Comparison of ENCODE assay signal across 19 cellular contexts in genomic region chr17:64747938-64748540, GRCh38.
A peak's percentile ranks its signal among the peaks of the same experiment; 100 is the strongest.
DNase-seq lines count a peak whose midpoint lies in the region; ATAC-seq, FAIRE-seq and TF ChIP-seq lines count a peak whose summit lies in the region.
"Had no signal": no experiment of that assay in that cellular context is flagged by ENCODE, and none has a peak within 500 bp of the region (broad histone marks: within the 10 kb centered on the region; RNA-seq: fewer than 3 reads in every experiment).

No MANE protein-coding gene starts in this region.

- peaks cover 35% of the 10 kb centered on the region for H3K36me3 Mint-ChIP-seq in T-cell

- peak overlapping the region; percentile 88 for H2AFZ ChIP-seq in endothelial cell of umbilical vein (ENCODE audit: low read depth, low read length)
- H2AFZ ChIP-seq: neural progenitor cell had no signal

- POLR2A ChIA-PET in endothelial cell of umbilical vein (lab: Charles Lee) = interaction anchor here (0.5 to 0.8 kb wide), 2 partner anchors 8 to 242 kb away, joined by 3 read pairs; partner anchors contain the start of gene DDX5
- POLR2A ChIA-PET in T-cell (lab: Charles Lee) = no interaction called here

- no peaks in the 10 kb centered on the region for H3K4me1 Mint-ChIP-seq in T-cell
- H3K4me1 Mint-ChIP-seq: neural progenitor cell had no signal

- no peak for DNase-seq in Right ventricle myocardium inferior (ENCODE audit: missing footprints)
- no peak for DNase-seq in cardiac septum (ENCODE audit: low spot score)
- DNase-seq in endothelial cell of umbilical vein (ENCODE audit: low read depth, low spot score) = peak; percentile 81
- DNase-seq in kidney tubule cell (ENCODE audit: low spot score) = peak; percentile 71
- DNase-seq in posterior cingulate gyrus = no peak
- DNase-seq in NCI-H1092 (lab: John Stamatoyannopoulos, UW) = no peak
- no peak for DNase-seq in T-cell
- DNase-seq: adrenal gland; effector memory CD4-positive, alpha-beta T cell; GOT3; Karpas-422; NCI-H187 treated with DMSO at 0.1 percent for 48 hours; NCI-H524 treated with DMSO at 0.1 percent for 48 hours had no signal

- no peaks in the 10 kb centered on the region for H3K79me2 ChIP-seq in endothelial cell of umbilical vein (ENCODE audit: control insufficient read depth, insufficient read depth, low read length)

- TSS peak; percentile 38 for BruUV-seq in endothelial cell of umbilical vein (replicated peaks; lab: Mats Ljungman, UMichigan)

- dilution Hi-C loops in endothelial cell of umbilical vein (cut with MboI; ENCODE audit: extremely low pct_ligation_motif_present, low sequenced_read_pairs) = no loop called here

- no peaks in the 10 kb centered on the region for H3K27me3 ChIP-seq in endothelial cell of umbilical vein (ENCODE audit: control insufficient read depth in 2 of 2, insufficient read depth in 2 of 2, low read length in 2 of 2)
- H3K27me3 ChIP-seq: adrenal gland, neural progenitor cell had no signal

- H3K27me3 Mint-ChIP-seq in T-cell = no peaks in the 10 kb centered on the region

- peak overlapping the region; percentile 99 for H3K27ac ChIP-seq in endothelial cell of umbilical vein (ENCODE audit: insufficient read depth, low read depth, low read length)
- H3K27ac ChIP-seq: A549, adrenal gland, neural progenitor cell had no signal

- intact Hi-C loops in Right ventricle myocardium inferior (cut with DNase I) = no loop called here
- intact Hi-C loops in cardiac septum (cut with DNase I) = no loop called here
- intact Hi-C loops in endothelial cell of umbilical vein (cut with micrococcal nuclease) = loop anchor here (10.0 kb wide), 1 partner anchor 243 kb away; the partner anchor contains the start of genes CEP95 and DDX5
- intact Hi-C loops in posterior cingulate gyrus (cut with DNase I) = no loop called here

- TF ChIP-seq POLR2A in endothelial cell of umbilical vein (IDR thresholded peaks at IDR 0.05; ENCODE audit: low read depth, low read length) = no peak

- no peak overlapping the region for H3K27ac Mint-ChIP-seq in T-cell
- H3K27ac Mint-ChIP-seq: neural progenitor cell; T-helper 1 cell treated with Interleukin-12 subunit alpha and Interleukin-12 subunit beta and Interleukin-4 antibody, amounts not matched to agents 30 μg/mL and 1 μg/mL, for 36 hours had no signal

- no peaks in the 10 kb centered on the region for H3K9me3 ChIP-seq in endothelial cell of umbilical vein (replicated peaks; ENCODE audit: control insufficient read depth, insufficient read depth, low read length)
- H3K9me3 ChIP-seq: A549, adrenal gland had no signal

- CTCF ChIA-PET in endothelial cell of umbilical vein (lab: Charles Lee) (interaction anchor here (0.6 to 1.5 kb wide), 6 partner anchors 9 to 160 kb away, joined by 3 to 6 read pairs (median 4); no protein-coding TSS in a partner anchor), T-cell (lab: Charles Lee) (interaction anchor here in 1 of 2 donors (0.6 kb wide), 1 partner anchor 48 kb away, joined by 3 read pairs; no protein-coding TSS in a partner anchor)

- no peaks in the 10 kb centered on the region for H3K9me1 ChIP-seq in endothelial cell of umbilical vein (replicated peaks; ENCODE audit: control insufficient read depth, extremely low read depth, insufficient read depth, low read length)

- H3K4me2 ChIP-seq in endothelial cell of umbilical vein (ENCODE audit: insufficient read depth, low read length) = peak overlapping the region; percentile 91
- H3K4me2 ChIP-seq: A549, neural progenitor cell had no signal

- TF ChIP-seq CTCF in endothelial cell of umbilical vein (IDR thresholded peaks at IDR 0.05; ENCODE audit: extremely low read depth in 1 of 2, insufficient read depth in 1 of 2, low read depth in 1 of 2, low read length in 2 of 2) = no peak

- H4K20me1 ChIP-seq in endothelial cell of umbilical vein (replicated peaks; ENCODE audit: control insufficient read depth, extremely low read depth, insufficient read depth, low read length) = no peaks in the 10 kb centered on the region

- peak overlapping the region in 1 of 3 experiments; percentile 23 for H3K4me3 ChIP-seq in endothelial cell of umbilical vein (replicated peaks in 1 of 3; ENCODE audit: insufficient read depth in 1 of 3, low read depth in 1 of 3, low read length in 3 of 3)
- H3K4me3 ChIP-seq: A549, adrenal gland, neural progenitor cell had no signal

- H3K9ac ChIP-seq in endothelial cell of umbilical vein (replicated peaks; ENCODE audit: extremely low read depth, insufficient read depth, low read length) = peak overlapping the region; percentile 90
- H3K9ac ChIP-seq: neural progenitor cell had no signal

- H3K9me3 Mint-ChIP-seq in T-cell = no peaks in the 10 kb centered on the region
- H3K9me3 Mint-ChIP-seq: neural progenitor cell; T-helper 1 cell treated with Interleukin-12 subunit alpha and Interleukin-12 subunit beta and Interleukin-4 antibody, amounts not matched to agents 30 μg/mL and 1 μg/mL, for 36 hours had no signal

- FAIRE-seq in endothelial cell of umbilical vein (lab: Jason Lieb, UNC) = peak; percentile 81
- FAIRE-seq: A549 had no signal

- H3K36me3 ChIP-seq in endothelial cell of umbilical vein (ENCODE audit: control insufficient read depth in 2 of 2, extremely low read depth in 1 of 2, insufficient read depth in 2 of 2, low read length in 2 of 2) = peaks cover 12% of the 10 kb centered on the region in 2 experiments
- H3K36me3 ChIP-seq: neural progenitor cell had no signal

- no peak overlapping the region for H3K4me3 Mint-ChIP-seq in T-cell
- H3K4me3 Mint-ChIP-seq: neural progenitor cell; T-helper 1 cell treated with Interleukin-12 subunit alpha and Interleukin-12 subunit beta and Interleukin-4 antibody, amounts not matched to agents 30 μg/mL and 1 μg/mL, for 36 hours had no signal

- H3K4me1 ChIP-seq in endothelial cell of umbilical vein (ENCODE audit: control insufficient read depth, extremely low read depth, insufficient read depth, low read length) = peaks cover 10% of the 10 kb centered on the region
- H3K4me1 ChIP-seq: adrenal gland, neural progenitor cell had no signal

- ATAC-seq in Right ventricle myocardium inferior = peak; percentile 70
- no peak for ATAC-seq in HG02970 (IDR thresholded peaks at IDR 0.05; ENCODE audit: low FRiP score, unreplicated experiment)
- ATAC-seq in T-cell (replicated peaks in 1 of 4) = no peak
- ATAC-seq: A549, left lobe of liver, Panc1 had no signal

TF ChIP-seq in endothelial cell of umbilical vein, 7 proteins besides CTCF, POLR2A, EP300 and RAD21:
- TF ChIP-seq FOS (IDR thresholded peaks at IDR 0.05; ENCODE audit: borderline replicate concordance, insufficient read depth, low read length) (peak; percentile 82), GATA2 (IDR thresholded peaks at IDR 0.05; ENCODE audit: insufficient read depth, insufficient read length, low read depth, low read length) (no peak), JUN (IDR thresholded peaks at IDR 0.05; ENCODE audit: borderline replicate concordance, insufficient read depth, insufficient read length, low read depth) (peak; percentile 78), POLR2AphosphoS5 (IDR thresholded peaks at IDR 0.05; ENCODE audit: insufficient read depth, low read depth, low read length) (peak; percentile 15), MAX (IDR thresholded peaks at IDR 0.05; ENCODE audit: insufficient read depth, insufficient read length) (no peak)

Comparison
In these comparisons a context has a peak if more than half of its experiments do, and no peak if none do; other contexts are left out.
1. DNase-seq: peak in endothelial cell of umbilical vein (single experiment) and kidney tubule cell (single experiment); none in Right ventricle myocardium inferior (single experiment), cardiac septum (single experiment), posterior cingulate gyrus (0 of 10), NCI-H1092 (single experiment) and T-cell (0 of 34).